18 cellular contexts compared by ENCODE assay signal in genomic region chr11:43928721-43929120, GRCh38.
"Had no signal": no experiment of that assay in that cellular context is flagged by ENCODE, and none has a peak within 500 bp of the region (broad histone marks: within the 10 kb centered on the region; RNA-seq: fewer than 3 reads in every experiment).

No MANE protein-coding gene starts in this region.

- ATAC-seq: heart right ventricle; left lobe of liver; right cardiac atrium; stimulated activated naive CD8-positive, alpha-beta T cell treated with anti-CD3 and anti-CD28 coated beads, Interleukin-15, Interleukin-2, amounts not matched to agents 100 U/mL and 50 U/mL, for 24 hours had no signal

- H3K27ac ChIP-seq: dorsolateral prefrontal cortex, heart right ventricle, neutrophil, suprapubic skin, tibial artery had no signal

- H3K36me3 ChIP-seq: heart right ventricle, neutrophil, suprapubic skin, tibial artery had no signal

- H3K4me3 ChIP-seq: dorsolateral prefrontal cortex, heart right ventricle, suprapubic skin, tibial artery had no signal

- H3K27me3 ChIP-seq: dorsolateral prefrontal cortex, heart right ventricle, tibial artery had no signal

- H3K9me3 ChIP-seq: heart right ventricle, neutrophil, suprapubic skin, tibial artery had no signal

- FAIRE-seq: islet of Langerhans, small intestine had no signal

- DNase-seq: caudate nucleus; cortex of kidney; dorsolateral prefrontal cortex; effector CD8-positive, alpha-beta T cell; foreskin melanocyte; heart right ventricle; hypothalamus; naive B cell; nephron progenitor cell; right cardiac atrium; small intestine; stimulated activated CD4-positive, alpha-beta T cell treated with anti-CD3 and anti-CD28 coated beads, Interleukin-2, amount 100 ng/mL, for 48 hours; stimulated activated naive CD8-positive, alpha-beta T cell treated with anti-CD3 and anti-CD28 coated beads, Interleukin-15, Interleukin-2, amounts not matched to agents 100 U/mL and 50 U/mL, for 24 hours; tibial artery had no signal
